Comparison of ENCODE assay signal across 1 cellular context in the genomic region with DNA sequence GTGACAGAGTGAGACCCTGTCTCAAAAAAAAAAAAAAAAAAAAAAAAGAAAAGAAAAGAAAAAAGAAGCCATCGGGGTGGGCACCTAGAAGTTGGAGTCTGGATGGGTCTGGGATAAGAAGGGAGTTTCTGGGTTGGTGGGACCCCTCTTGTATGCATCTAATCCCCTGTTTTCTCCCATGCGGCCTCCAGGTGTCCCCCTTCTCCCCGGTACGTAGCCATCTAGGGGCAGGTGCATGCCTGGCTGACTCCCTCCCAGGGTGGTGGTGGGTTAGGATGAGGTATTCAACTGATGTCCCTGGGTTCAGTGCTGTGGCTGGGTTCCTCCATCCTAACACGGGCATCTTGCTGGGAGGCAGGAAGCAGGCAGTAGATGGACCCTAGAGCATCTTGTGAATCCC.
TF ChIP-seq lines count a peak whose summit lies in the region.

No MANE protein-coding gene starts in this region.

TF ChIP-seq in endothelial cell of umbilical vein, 7 proteins besides CTCF, POLR2A, EP300 and RAD21:
- TF ChIP-seq GATA2 (IDR thresholded peaks at IDR 0.05; ENCODE audit: insufficient read depth, insufficient read length, low read depth, low read length) (no peak), FOS (IDR thresholded peaks at IDR 0.05; ENCODE audit: borderline replicate concordance, insufficient read depth, low read length) (no peak), EZH2 (IDR thresholded peaks at IDR 0.05; ENCODE audit: borderline replicate concordance, low read depth, low read length, severe bottlenecking) (no peak), MAX (IDR thresholded peaks at IDR 0.05; ENCODE audit: insufficient read depth, insufficient read length) (no peak), JUN (IDR thresholded peaks at IDR 0.05; ENCODE audit: borderline replicate concordance, insufficient read depth, insufficient read length, low read depth) (no peak), POLR2AphosphoS5 (IDR thresholded peaks at IDR 0.05; ENCODE audit: insufficient read depth, low read depth, low read length) (no peak), MYC (IDR thresholded peaks at IDR 0.05; ENCODE audit: low read depth, low read length) (no peak)
TF ChIP-seq in endothelial cell of umbilical vein: peak in this region for 0.
